ENCODE assay signal across 17 cellular contexts in genomic region chr1:201640624-201641023, GRCh38.
A peak's percentile ranks its signal among the peaks of the same experiment; 100 is the strongest.
DNase-seq lines count a peak whose midpoint lies in the region; ATAC-seq and TF ChIP-seq lines count a peak whose summit lies in the region.
"Had no signal": no experiment of that assay in that cellular context is flagged by ENCODE, and none has a peak within 500 bp of the region (broad histone marks: within the 10 kb centered on the region; RNA-seq: fewer than 3 reads in every experiment).

No MANE protein-coding gene starts in this region.

- H3K79me2 ChIP-seq in fibroblast of lung (ENCODE audit: control insufficient read depth, insufficient read depth, low read length): peaks cover 16% of the 10 kb centered on the region

- H3K36me3 ChIP-seq in fibroblast of lung (ENCODE audit: control insufficient read depth, insufficient read depth, low read length) (no peaks in the 10 kb centered on the region), lower lobe of right lung (no peaks in the 10 kb centered on the region), upper lobe of right lung (no peaks in the 10 kb centered on the region), Caco-2 (ENCODE audit: control insufficient read depth, insufficient read depth, low read length) (no peaks in the 10 kb centered on the region)
- H3K36me3 ChIP-seq: spleen had no signal

- H4K20me1 ChIP-seq in fibroblast of lung (ENCODE audit: control insufficient read depth, extremely low read depth, insufficient read depth, low read length): no peaks in the 10 kb centered on the region

- intact Hi-C loops in lower lobe of right lung (cut with DNase I): no loop called here
- intact Hi-C loops in upper lobe of right lung (cut with DNase I): no loop called here
- intact Hi-C loops in Caco-2 (cut with micrococcal nuclease; ENCODE audit: unreplicated experiment): no loop called here

- H3K9ac ChIP-seq in fibroblast of lung (ENCODE audit: insufficient read depth, low read length): peak overlapping the region; percentile 44

- H3K36me3 Mint-ChIP-seq in Caco-2 (ENCODE audit: insufficient read depth, unreplicated experiment): no peaks in the 10 kb centered on the region

- CTCF ChIA-PET in Caco-2 (lab: Charles Lee): no interaction called here

- peaks cover 16% of the 10 kb centered on the region for H3K9me3 Mint-ChIP-seq in Caco-2 (ENCODE audit: unreplicated experiment)
- H3K9me3 Mint-ChIP-seq: activated T-helper 17 cell treated with anti-CD3 and anti-CD28 coated beads, Interleukin-2, amount 50 U/mL, for 72 hours; stimulated activated naive CD8-positive, alpha-beta T cell treated with anti-CD3 and anti-CD28 coated beads, Interleukin-15, Interleukin-2, amounts not matched to agents 100 ng/mL and 50 ng/mL, for 24 hours had no signal

- no peak overlapping the region for H3K4me3 Mint-ChIP-seq in Caco-2 (ENCODE audit: unreplicated experiment)
- H3K4me3 Mint-ChIP-seq: activated T-helper 17 cell treated with anti-CD3 and anti-CD28 coated beads, Interleukin-2, amount 50 U/mL, for 72 hours; stimulated activated naive CD8-positive, alpha-beta T cell treated with anti-CD3 and anti-CD28 coated beads, Interleukin-15, Interleukin-2, amounts not matched to agents 100 ng/mL and 50 ng/mL, for 24 hours had no signal

- no peaks in the 10 kb centered on the region for H3K27me3 ChIP-seq in fibroblast of lung (ENCODE audit: control insufficient read depth, insufficient read depth, low read length)
- no peaks in the 10 kb centered on the region for H3K27me3 ChIP-seq in lower lobe of right lung (ENCODE audit: low read depth)
- H3K27me3 ChIP-seq in upper lobe of right lung: no peaks in the 10 kb centered on the region
- H3K27me3 ChIP-seq in Caco-2 (replicated peaks; ENCODE audit: control insufficient read depth, insufficient read depth, low read length): no peaks in the 10 kb centered on the region; the same call in 1 of the 2 replicates
- H3K27me3 ChIP-seq: dorsolateral prefrontal cortex, spleen had no signal

- peaks cover 59% of the 10 kb centered on the region for H3K4me1 ChIP-seq in fibroblast of lung (ENCODE audit: control insufficient read depth, extremely low read depth, insufficient read depth, low read length)
- peaks cover 26% of the 10 kb centered on the region for H3K4me1 ChIP-seq in lower lobe of right lung
- H3K4me1 ChIP-seq in upper lobe of right lung: peaks cover 12% of the 10 kb centered on the region
- H3K4me1 ChIP-seq in Caco-2: no peaks in the 10 kb centered on the region
- H3K4me1 ChIP-seq: foreskin keratinocyte had no signal

- no peak overlapping the region for H3K4me3 ChIP-seq in HFF-Myc (replicated peaks; ENCODE audit: low read depth, low read length)
- no peak overlapping the region for H3K4me3 ChIP-seq in fibroblast of lung (replicated peaks in 1 of 4; ENCODE audit: control extremely low read depth in 1 of 4, insufficient read depth in 1 of 4, low read depth in 3 of 4, low read length in 4 of 4)
- H3K4me3 ChIP-seq in lower lobe of right lung: no peak overlapping the region
- no peak overlapping the region for H3K4me3 ChIP-seq in upper lobe of right lung
- no peak overlapping the region for H3K4me3 ChIP-seq in Caco-2 (ENCODE audit: low read depth, low read length)
- H3K4me3 ChIP-seq: dorsolateral prefrontal cortex, spleen had no signal

- H3K27ac ChIP-seq in fibroblast of lung (ENCODE audit: insufficient read depth, low read length) (peak overlapping the region; percentile 93), lower lobe of right lung (no peak overlapping the region), upper lobe of right lung (no peak overlapping the region)
- H3K27ac ChIP-seq: dorsolateral prefrontal cortex, foreskin keratinocyte, spleen, VCaP had no signal

- POLR2A ChIA-PET in Caco-2 (lab: Charles Lee): no interaction called here

- H3K4me2 ChIP-seq in fibroblast of lung (ENCODE audit: extremely low read depth, insufficient read depth, low read length): peak overlapping the region; percentile 55

- H3K9me3 ChIP-seq in fibroblast of lung (ENCODE audit: control insufficient read depth, insufficient read depth, low read depth, low read length): no peaks in the 10 kb centered on the region
- H3K9me3 ChIP-seq in lower lobe of right lung: no peaks in the 10 kb centered on the region
- H3K9me3 ChIP-seq in upper lobe of right lung: no peaks in the 10 kb centered on the region
- no peaks in the 10 kb centered on the region for H3K9me3 ChIP-seq in Caco-2
- H3K9me3 ChIP-seq: spleen had no signal

- TF ChIP-seq CTCF in HFF-Myc (IDR thresholded peaks at IDR 0.05; ENCODE audit: low read depth, low read length, missing control alignments) (no peak), fibroblast of lung (conservative IDR thresholded peaks at IDR 0.05 in 1 of 2, IDR thresholded peaks at IDR 0.05 in 1 of 2; ENCODE audit: low read depth in 1 of 2, low read length in 2 of 2) (no peak), lower lobe of right lung (IDR thresholded peaks at IDR 0.05) (no peak), upper lobe of right lung (IDR thresholded peaks at IDR 0.05) (no peak), Caco-2 (IDR thresholded peaks at IDR 0.05; ENCODE audit: insufficient read depth in 1 of 2, low read depth in 1 of 2, low read length in 1 of 2, severe bottlenecking in 1 of 2, unreplicated experiment in 1 of 2) (no peak)

- H3K27me3 Mint-ChIP-seq in Caco-2 (ENCODE audit: insufficient read depth, unreplicated experiment): peaks cover 17% of the 10 kb centered on the region

- H2AFZ ChIP-seq in fibroblast of lung (ENCODE audit: low read length): no peak overlapping the region

- no peak overlapping the region for H3K27ac Mint-ChIP-seq in Caco-2 (ENCODE audit: unreplicated experiment)
- H3K27ac Mint-ChIP-seq: activated T-helper 17 cell treated with anti-CD3 and anti-CD28 coated beads, Interleukin-2, amount 50 U/mL, for 72 hours; stimulated activated naive CD8-positive, alpha-beta T cell treated with anti-CD3 and anti-CD28 coated beads, Interleukin-15, Interleukin-2, amounts not matched to agents 100 ng/mL and 50 ng/mL, for 24 hours had no signal

- ATAC-seq in lower lobe of right lung: peak; percentile 55 to 62
- ATAC-seq in upper lobe of right lung: peak; percentile 37
- no peak for ATAC-seq in HG03196 (IDR thresholded peaks at IDR 0.05; ENCODE audit: unreplicated experiment)
- ATAC-seq: activated T-helper 17 cell treated with anti-CD3 and anti-CD28 coated beads, Interleukin-2, amount 50 U/mL, for 72 hours; foreskin keratinocyte had no signal

- no peaks in the 10 kb centered on the region for H3K4me1 Mint-ChIP-seq in Caco-2 (ENCODE audit: low read depth, unreplicated experiment)
- H3K4me1 Mint-ChIP-seq: activated T-helper 17 cell treated with anti-CD3 and anti-CD28 coated beads, Interleukin-2, amount 50 U/mL, for 72 hours had no signal

- no TSS peak for BruUV-seq in Caco-2 (replicated peaks; lab: Mats Ljungman, UMichigan)

- peak; percentile 71 for DNase-seq in HFF-Myc (ENCODE audit: extremely low read depth, low read depth)
- peak; percentile 74 to 98 for DNase-seq in fibroblast of lung (ENCODE audit: low read depth in 2 of 2)
- no peak for DNase-seq in lower lobe of right lung
- DNase-seq in upper lobe of right lung: no peak
- DNase-seq in Caco-2: no peak
- DNase-seq in amniotic stem cell (lab: John Stamatoyannopoulos, UW): no peak
- DNase-seq: foreskin keratinocyte, GDM1, Karpas-422, NCI-H1436 treated with DMSO at 0.1 percent for 48 hours, NCI-H526, spleen had no signal

Comparison
In these comparisons a context has a peak if more than half of its experiments do, and no peak if none do; other contexts are left out.
1. DNase-seq: peak in HFF-Myc (single experiment) and fibroblast of lung (2 of 2); none in lower lobe of right lung (single experiment), upper lobe of right lung (single experiment), Caco-2 (0 of 2) and amniotic stem cell (single experiment).